ENCODE assay signal across 24 cellular contexts in the genomic region with DNA sequence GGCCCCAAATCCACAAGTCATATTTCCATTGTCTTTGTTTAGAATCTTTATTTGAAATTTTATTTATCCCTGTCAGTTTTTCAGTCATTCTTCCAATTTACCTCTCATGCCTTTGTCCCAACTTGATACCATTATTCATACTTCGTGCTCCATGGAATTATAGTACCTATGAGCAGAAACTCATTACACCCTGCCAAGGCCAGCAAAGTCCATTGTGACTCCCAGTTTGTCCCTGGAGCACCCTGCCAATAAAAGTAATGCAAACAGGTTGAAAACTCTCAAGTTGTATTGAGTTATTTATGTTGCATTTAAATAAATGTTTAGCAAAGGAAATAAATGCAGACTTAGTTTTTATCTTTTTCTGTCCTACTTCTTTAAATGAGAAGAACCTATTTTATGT.
"Had no signal": no experiment of that assay in that cellular context is flagged by ENCODE, and none has a peak within 500 bp of the region (broad histone marks: within the 10 kb centered on the region; RNA-seq: fewer than 3 reads in every experiment).

No MANE protein-coding gene starts in this region.

- H3K9me3 Mint-ChIP-seq: naive thymus-derived CD4-positive, alpha-beta T cell; natural killer cell treated with Interleukin-12 subunit alpha and Interleukin-12 subunit beta and Interleukin-15 and Interleukin-18, amount 100 ng/mL, for 72 hours had no signal

- DNase-seq: kidney glomerular epithelial cell; left cardiac atrium; left ventricle myocardium inferior; midbrain; mucosa of descending colon; naive thymus-derived CD4-positive, alpha-beta T cell; ovary; right lobe of liver; stimulated activated CD4-positive, alpha-beta T cell treated with anti-CD3 and anti-CD28 coated beads, Interleukin-1b, Interleukin-23, amount 100 ng/mL, for 48 hours; stimulated activated CD4-positive, alpha-beta T cell treated with anti-CD3 and anti-CD28 coated beads, Interleukin-2, amount 100 ng/mL, for 48 hours; stimulated activated CD4-positive, alpha-beta T cell treated with anti-CD3 and anti-CD28 coated beads, Interleukin-4, amount 100 ng/mL, for 4 hours; stimulated activated CD8-positive, alpha-beta memory T cell treated with anti-CD3 and anti-CD28 coated beads, Interleukin-4, amount 100 ng/mL, for 48 hours; stimulated activated naive B cell treated with anti-CD40 and anti-IgM and Interleukin-4, amounts not matched to agents 10 μg/mL and 1 μg/mL and 100 μg/mL, for 72 hours; stimulated activated naive CD8-positive, alpha-beta T cell treated with anti-CD3 and anti-CD28 coated beads, Interleukin-15, Interleukin-2, amounts not matched to agents 100 U/mL and 50 U/mL, for 24 hours; stomach; testis; thyroid gland; transverse colon; upper lobe of left lung had no signal

- H3K4me3 Mint-ChIP-seq: naive thymus-derived CD4-positive, alpha-beta T cell; natural killer cell treated with Interleukin-12 subunit alpha and Interleukin-12 subunit beta and Interleukin-15 and Interleukin-18, amount 100 ng/mL, for 72 hours; stimulated activated naive B cell treated with anti-CD40 and anti-IgM and Interleukin-4, amounts not matched to agents 10 μg/mL and 1 μg/mL and 100 μg/mL, for 72 hours had no signal

- H3K27me3 Mint-ChIP-seq: naive thymus-derived CD4-positive, alpha-beta T cell; natural killer cell treated with Interleukin-12 subunit alpha and Interleukin-12 subunit beta and Interleukin-15 and Interleukin-18, amount 100 ng/mL, for 72 hours; progenitor cell of endocrine pancreas; stimulated activated naive B cell treated with anti-CD40 and anti-IgM and Interleukin-4, amounts not matched to agents 10 μg/mL and 1 μg/mL and 100 μg/mL, for 72 hours had no signal

- H3K36me3 Mint-ChIP-seq: natural killer cell treated with Interleukin-12 subunit alpha and Interleukin-12 subunit beta and Interleukin-15 and Interleukin-18, amount 100 ng/mL, for 72 hours had no signal

- H3K27ac Mint-ChIP-seq: progenitor cell of endocrine pancreas had no signal

- H3K27ac ChIP-seq: hepatocyte, left ventricle myocardium inferior, ovary, right atrium auricular region, right lobe of liver, stomach, testis, thyroid gland, transverse colon, upper lobe of left lung, vagina had no signal

- H3K9me3 ChIP-seq: left ventricle myocardium inferior, mucosa of descending colon, ovary, right atrium auricular region, right lobe of liver, stomach, testis, thyroid gland, transverse colon, upper lobe of left lung, vagina had no signal

- H3K27me3 ChIP-seq: hepatocyte, ovary, right atrium auricular region, right lobe of liver, stomach, testis, thyroid gland, transverse colon, upper lobe of left lung, vagina had no signal

- ATAC-seq: left cardiac atrium; mucosa of descending colon; naive thymus-derived CD4-positive, alpha-beta T cell; natural killer cell treated with Interleukin-12 subunit alpha and Interleukin-12 subunit beta and Interleukin-15 and Interleukin-18, amount 100 ng/mL, for 72 hours; stimulated activated naive B cell treated with anti-CD40 and anti-IgM and Interleukin-4, amounts not matched to agents 10 μg/mL and 1 μg/mL and 100 μg/mL, for 72 hours; stimulated activated naive CD8-positive, alpha-beta T cell treated with anti-CD3 and anti-CD28 coated beads, Interleukin-15, Interleukin-2, amounts not matched to agents 100 U/mL and 50 U/mL, for 24 hours had no signal
